In the genomic region with DNA sequence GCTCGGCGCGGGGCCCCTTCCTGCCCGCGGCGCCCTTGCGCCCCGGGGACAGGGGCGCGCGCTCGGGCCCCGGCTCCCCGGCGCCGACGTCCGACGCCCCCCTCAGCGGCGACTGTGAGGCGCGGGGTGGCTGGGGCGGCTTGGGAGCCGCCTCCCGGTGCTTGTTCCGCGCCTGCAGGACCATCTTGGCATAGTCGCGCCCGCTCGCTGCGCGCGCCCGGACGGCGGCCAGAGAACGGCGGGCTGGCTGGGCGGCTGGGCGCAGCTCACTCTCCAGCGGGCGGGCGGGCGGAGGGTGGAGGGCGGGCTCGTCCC, we compare ENCODE assay signal across 1 cellular context.
TF ChIP-seq lines count a peak whose summit lies in the region.

A gene (minus strand): TSS at position 275 of the 315 bp plus-strand sequence. CDS start 91 bp downstream, at position 184.

TF ChIP-seq in GM12891, 5 proteins besides CTCF, POLR2A, EP300 and RAD21:
- TF ChIP-seq SPI1 (IDR thresholded peaks at IDR 0.05; ENCODE audit: low read depth, low read length) (no peak), POLR2AphosphoS5 (IDR thresholded peaks at IDR 0.05; ENCODE audit: low read depth, low read length) (no peak), POU2F2 (IDR thresholded peaks at IDR 0.05; ENCODE audit: low read depth, low read length) (no peak), PAX5 (IDR thresholded peaks at IDR 0.05; ENCODE audit: insufficient read depth, low read length, severe bottlenecking) (no peak), TAF1 (IDR thresholded peaks at IDR 0.05; ENCODE audit: low read depth, low read length) (no peak)
